Comparison of ENCODE assay signal across 1 cellular context in genomic region chr5:174720066-174720611, GRCh38.
A peak's percentile ranks its signal among the peaks of the same experiment; 100 is the strongest.
TF ChIP-seq lines count a peak whose summit lies in the region.

No MANE protein-coding gene starts in this region.

TF ChIP-seq in H1, 55 proteins besides CTCF, POLR2A, EP300 and RAD21:
- TF ChIP-seq KDM4A (IDR thresholded peaks at IDR 0.05; ENCODE audit: low read depth, low read length, severe bottlenecking), result peak; percentile 39
- no peak for TF ChIP-seq CBX5 (IDR thresholded peaks at IDR 0.05; ENCODE audit: low read depth, low read length)
- TF ChIP-seq SUZ12 (IDR thresholded peaks at IDR 0.05; ENCODE audit: low read length), result peak; percentile 51; the same call in 1 of the 2 replicates
- TF ChIP-seq EZH2 (IDR thresholded peaks at IDR 0.05; ENCODE audit: low read depth, low read length, severe bottlenecking), result peak; percentile 27
